Comparison of ENCODE assay signal across 8 cellular contexts in the genomic region with DNA sequence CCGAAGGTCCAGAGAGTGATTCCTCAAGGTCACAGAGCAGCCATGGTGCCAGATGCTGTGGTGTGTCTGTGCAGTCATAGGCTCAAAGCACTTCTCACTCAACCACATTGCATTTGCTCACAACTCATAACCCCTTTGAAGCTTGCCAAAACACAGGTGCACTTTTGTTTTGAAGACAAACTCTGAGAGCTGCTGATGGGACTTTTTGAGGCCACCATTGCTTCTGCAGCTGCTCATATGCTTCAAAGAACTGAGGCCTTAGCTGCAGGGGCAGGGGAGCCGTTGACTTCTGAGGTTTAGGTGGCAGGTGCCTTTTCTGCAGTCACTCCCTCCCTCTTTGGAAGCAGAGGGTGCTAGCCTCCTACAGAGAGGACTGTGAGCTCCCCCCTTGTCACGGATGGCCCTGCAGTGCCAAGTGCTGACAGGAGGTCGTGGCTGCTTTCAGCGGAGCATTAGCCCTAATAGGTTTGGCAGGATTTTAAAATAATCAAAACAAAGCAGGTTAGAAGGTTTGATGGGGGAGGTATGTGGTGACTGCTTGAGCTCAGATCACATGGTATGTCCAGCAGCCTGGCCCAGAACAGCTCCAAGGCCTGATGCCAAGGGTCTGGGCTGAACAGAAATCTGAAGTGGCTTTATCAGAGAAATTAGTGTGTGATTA.
DNase-seq lines count a peak whose midpoint lies in the region; ATAC-seq and TF ChIP-seq lines count a peak whose summit lies in the region.

No MANE protein-coding gene starts in this region.

- peaks cover 3% of the 10 kb centered on the region for H3K9me3 ChIP-seq in left ventricle myocardium inferior (replicated peaks)

- no peak for TF ChIP-seq CTCF in left ventricle myocardium inferior (IDR thresholded peaks at IDR 0.05; ENCODE audit: borderline replicate concordance)

- no peaks in the 10 kb centered on the region for H3K36me3 ChIP-seq in left ventricle myocardium inferior

- peak; percentile 50 for DNase-seq in D341Med (ENCODE audit: low spot score)
- DNase-seq in activated CD4-positive, alpha-beta T cell treated with anti-CD3 and anti-CD28 coated beads, Interleukin-2, amount 50 U/mL, for 4 hours = peak; percentile 23 to 24
- peak; percentile 60 for DNase-seq in left ventricle myocardium inferior
- DNase-seq in SW 1271 (lab: John Stamatoyannopoulos, UW) = no peak
- no peak for DNase-seq in midbrain (lab: John Stamatoyannopoulos, UW)
- DNase-seq in HEK293T (ENCODE audit: extremely low spot score) = no peak

- intact Hi-C loops in left ventricle myocardium inferior (cut with micrococcal nuclease) = no loop called here

- H3K27ac ChIP-seq in left ventricle myocardium inferior (replicated peaks) = no peak overlapping the region

- POLR2A ChIA-PET in HEK293T (lab: Yijun Ruan, JAX) = no interaction called here

- peaks cover 12% of the 10 kb centered on the region for H3K27me3 ChIP-seq in left ventricle myocardium inferior (ENCODE audit: low read depth)

- peaks cover 16% of the 10 kb centered on the region for H3K4me1 ChIP-seq in left ventricle myocardium inferior

- CTCF ChIA-PET in HEK293T (lab: Yijun Ruan, JAX) = no interaction called here

- ATAC-seq in HG03460 (IDR thresholded peaks at IDR 0.05; ENCODE audit: unreplicated experiment) (peak; percentile 49), HG03039 (IDR thresholded peaks at IDR 0.05; ENCODE audit: unreplicated experiment) (no peak)

- H3K4me3 ChIP-seq in left ventricle myocardium inferior = no peak overlapping the region

TF ChIP-seq in HEK293T, 16 proteins besides CTCF, POLR2A, EP300 and RAD21:
- TF ChIP-seq HDGF (IDR thresholded peaks at IDR 0.05; ENCODE audit: borderline replicate concordance) = no peak
- no peak for TF ChIP-seq SUZ12 (IDR thresholded peaks at IDR 0.05)
TF ChIP-seq in HEK293T: peak in this region for 0.

Comparison
In these comparisons a context has a peak if more than half of its experiments do, and no peak if none do; other contexts are left out.
1. DNase-seq: peak in D341Med (single experiment), activated CD4-positive, alpha-beta T cell treated with anti-CD3 and anti-CD28 coated beads, Interleukin-2, amount 50 U/mL, for 4 hours (2 of 2) and left ventricle myocardium inferior (single experiment); none in SW 1271 (0 of 2), midbrain (single experiment) and HEK293T (single experiment).